9 cellular contexts compared by ENCODE assay signal in the genomic region with DNA sequence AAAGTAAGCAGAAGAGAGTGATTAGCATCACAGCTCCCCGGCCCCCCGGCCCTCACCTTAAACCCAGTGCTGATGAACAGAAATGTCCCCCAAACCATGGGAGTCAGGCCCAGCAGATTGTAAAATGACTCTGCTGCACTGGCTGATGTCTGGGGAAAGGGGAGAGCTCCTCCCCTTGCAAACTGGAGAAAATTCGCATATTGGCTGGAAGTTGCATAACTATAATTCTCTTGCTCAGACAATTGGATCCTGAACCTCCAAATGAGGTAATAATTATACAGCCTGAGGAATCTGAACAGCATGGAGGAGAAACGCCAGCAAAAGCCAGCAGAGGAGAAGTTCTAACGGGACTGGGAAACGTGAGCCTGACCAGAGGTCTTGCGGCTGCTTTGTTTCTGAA.
A peak's percentile ranks its signal among the peaks of the same experiment; 100 is the strongest.
DNase-seq lines count a peak whose midpoint lies in the region; ATAC-seq and TF ChIP-seq lines count a peak whose summit lies in the region.
"Had no signal": no experiment of that assay in that cellular context is flagged by ENCODE, and none has a peak within 500 bp of the region (broad histone marks: within the 10 kb centered on the region; RNA-seq: fewer than 3 reads in every experiment).

No MANE protein-coding gene starts in this region.

- H3K36me3 ChIP-seq in BLaER1 treated with 17β-estradiol and CSF1 and Interleukin-3, amounts not matched to agents 10 nM and 100 nM, result no peaks in the 10 kb centered on the region
- H3K36me3 ChIP-seq in SJCRH30, result no peaks in the 10 kb centered on the region

- H3K4me2 ChIP-seq in BLaER1 treated with 17β-estradiol and CSF1 and Interleukin-3, amounts not matched to agents 10 nM and 100 nM, result peak overlapping the region in 7 of 11 experiments; percentile 8 to 38 (median 23); a peak in 11 of 22 replicates

- H4K20me1 ChIP-seq in BLaER1 treated with 17β-estradiol and CSF1 and Interleukin-3, amounts not matched to agents 10 nM and 100 nM, result no peaks in the 10 kb centered on the region

- no peaks in the 10 kb centered on the region for H3K27me3 ChIP-seq in BLaER1 treated with 17β-estradiol and CSF1 and Interleukin-3, amounts not matched to agents 10 nM and 100 nM
- H3K27me3 ChIP-seq in foreskin keratinocyte (peaks cover under 1% of the 10 kb centered on the region), SJCRH30 (no peaks in the 10 kb centered on the region)

- no peak for TF ChIP-seq CTCF in foreskin keratinocyte (conservative IDR thresholded peaks at IDR 0.05)

- no peak overlapping the region for H3K27ac ChIP-seq in BLaER1 treated with 17β-estradiol and CSF1 and Interleukin-3, amounts not matched to agents 10 nM and 100 nM
- H3K27ac ChIP-seq in foreskin keratinocyte (peak overlapping the region; percentile 65), SJCRH30 (no peak overlapping the region)

- DNase-seq in amniotic stem cell (lab: John Stamatoyannopoulos, UW) (peak; percentile 27), foreskin keratinocyte (no peak), sciatic nerve (ENCODE audit: low spot score) (no peak), NCI-H774 (lab: John Stamatoyannopoulos, UW) (no peak), ecto neural progenitor cell (ENCODE audit: low spot score) (no peak), SJCRH30 (no peak), NCI-H524 treated with DMSO at 0.1 percent for 48 hours (lab: John Stamatoyannopoulos, UW) (no peak)
- DNase-seq: T1000 had no signal

- H3K4me3 ChIP-seq in BLaER1 treated with 17β-estradiol and CSF1 and Interleukin-3, amounts not matched to agents 10 nM and 100 nM, result no peak overlapping the region
- H3K4me3 ChIP-seq in SJCRH30, result no peak overlapping the region

- intact Hi-C loops in sciatic nerve (cut with DNase I), result no loop called here

- H3K4me1 ChIP-seq in BLaER1 treated with 17β-estradiol and CSF1 and Interleukin-3, amounts not matched to agents 10 nM and 100 nM, result peaks cover 0 to 36% (median 11%) of the 10 kb centered on the region in 10 experiments; a peak in 12 of 20 replicates
- H3K4me1 ChIP-seq in foreskin keratinocyte (peaks cover 15% of the 10 kb centered on the region), SJCRH30 (no peaks in the 10 kb centered on the region; the same call in 1 of the 2 replicates)

- ATAC-seq in foreskin keratinocyte (peak; percentile 47), sciatic nerve (peak; percentile 92)

- H3K9ac ChIP-seq in BLaER1 treated with 17β-estradiol and CSF1 and Interleukin-3, amounts not matched to agents 10 nM and 100 nM, result no peak overlapping the region

- peaks cover 0 to 15% (median 0%) of the 10 kb centered on the region in 11 experiments; a peak in 3 of 22 replicates for H3K9me3 ChIP-seq in BLaER1 treated with 17β-estradiol and CSF1 and Interleukin-3, amounts not matched to agents 10 nM and 100 nM (replicated peaks in 1 of 11)
- no peaks in the 10 kb centered on the region for H3K9me3 ChIP-seq in SJCRH30 (replicated peaks)
